ENCODE assay signal across 16 cellular contexts in genomic region chr10:62613429-62613828, GRCh38.
DNase-seq lines count a peak whose midpoint lies in the region; ATAC-seq, FAIRE-seq and TF ChIP-seq lines count a peak whose summit lies in the region.
"Had no signal": no experiment of that assay in that cellular context is flagged by ENCODE, and none has a peak within 500 bp of the region (broad histone marks: within the 10 kb centered on the region; RNA-seq: fewer than 3 reads in every experiment).

No MANE protein-coding gene starts in this region.

- H3K4me1 ChIP-seq in HepG2 (ENCODE audit: insufficient read depth, low read length) (no peaks in the 10 kb centered on the region), right lobe of liver (no peaks in the 10 kb centered on the region)

- H3K4me3 ChIP-seq in HepG2 (replicated peaks in 1 of 3; ENCODE audit: insufficient read depth in 1 of 3, low read depth in 2 of 3, low read length in 3 of 3) (no peak overlapping the region), right lobe of liver (no peak overlapping the region), fibroblast of pulmonary artery (replicated peaks; ENCODE audit: low read depth, low read length) (no peak overlapping the region)

- in situ Hi-C loops in HepG2 (cut with HindIII; ENCODE audit: extremely low pct_ligation_motif_present, low pct_unique_long_range_greater_than_20kb): loop anchor here (5.0 kb wide), 1 partner anchor 204 kb away; the partner anchor contains the start of gene EGR2

- TF ChIP-seq POLR2A in HepG2 (IDR thresholded peaks at IDR 0.05; ENCODE audit: insufficient read depth in 1 of 2, low read depth in 2 of 2, low read length in 2 of 2) (no peak), right lobe of liver (IDR thresholded peaks at IDR 0.05) (no peak)

- no peak for ATAC-seq in HepG2
- ATAC-seq in right lobe of liver: no peak
- ATAC-seq in stimulated activated naive B cell treated with anti-CD40 and anti-IgM and Interleukin-4, amounts not matched to agents 10 μg/mL and 1 μg/mL and 100 μg/mL, for 72 hours (replicated peaks): no peak
- ATAC-seq in HG03097 (IDR thresholded peaks at IDR 0.05; ENCODE audit: low FRiP score, unreplicated experiment): no peak

- peaks cover 5% of the 10 kb centered on the region for H3K27me3 Mint-ChIP-seq in activated T-helper 2 cell treated with anti-CD3 and anti-CD28 coated beads, Interferon-gamma antibody, Interleukin-2, Interleukin-4, amounts not matched to agents 10 μg/mL and 5 μg/mL and 100 μg/mL, durations not matched to agents 14 hours and 24 hours and 36 hours (ENCODE audit: low read depth)
- H3K27me3 Mint-ChIP-seq in stimulated activated naive B cell treated with anti-CD40 and anti-IgM and Interleukin-4, amounts not matched to agents 10 μg/mL and 1 μg/mL and 100 μg/mL, for 72 hours: no peaks in the 10 kb centered on the region

- H3K27ac Mint-ChIP-seq in activated T-helper 2 cell treated with anti-CD3 and anti-CD28 coated beads, Interferon-gamma antibody, Interleukin-2, Interleukin-4, amounts not matched to agents 10 μg/mL and 5 μg/mL and 100 μg/mL, durations not matched to agents 14 hours and 24 hours and 36 hours: peak overlapping the region; percentile 10
- H3K27ac Mint-ChIP-seq in stimulated activated naive B cell treated with anti-CD40 and anti-IgM and Interleukin-4, amounts not matched to agents 10 μg/mL and 1 μg/mL and 100 μg/mL, for 72 hours: peak overlapping the region; percentile 11
- H3K27ac Mint-ChIP-seq: activated naive CD8-positive, alpha-beta T cell treated with anti-CD3 and anti-CD28 coated beads, Interleukin-2, amount 10 ng/mL, durations not matched to agents 7 days and 5 days had no signal

- BruUV-seq in HepG2 (replicated peaks; lab: Mats Ljungman, UMichigan): no TSS peak

- 0% methylated on average over 4 of the region's 5 CpGs for WGBS in HepG2 (ENCODE audit: low lambda C conversion rate)
- WGBS in right lobe of liver (ENCODE audit: insufficient coverage, low coverage, low lambda C conversion rate, missing lambda C conversion rate): 40% methylated on average over 4 of the region's 5 CpGs

- H3K27me3 ChIP-seq in HepG2 (ENCODE audit: control insufficient read depth in 1 of 2, insufficient read depth in 2 of 2, low read length in 2 of 2): peaks cover 0 to 1% of the 10 kb centered on the region in 2 experiments; a peak in 1 of 5 replicates
- H3K27me3 ChIP-seq in right lobe of liver: no peaks in the 10 kb centered on the region

- H3K36me3 Mint-ChIP-seq in activated T-helper 2 cell treated with anti-CD3 and anti-CD28 coated beads, Interferon-gamma antibody, Interleukin-2, Interleukin-4, amounts not matched to agents 10 μg/mL and 5 μg/mL and 100 μg/mL, durations not matched to agents 14 hours and 24 hours and 36 hours (ENCODE audit: low read depth): no peaks in the 10 kb centered on the region
- H3K36me3 Mint-ChIP-seq in stimulated activated naive B cell treated with anti-CD40 and anti-IgM and Interleukin-4, amounts not matched to agents 10 μg/mL and 1 μg/mL and 100 μg/mL, for 72 hours: peaks cover 14 to 16% of the 10 kb centered on the region in 2 donors

- H4K20me1 ChIP-seq in HepG2 (ENCODE audit: insufficient read depth, low read length): no peaks in the 10 kb centered on the region

- H3K36me3 ChIP-seq in HepG2 (replicated peaks in 1 of 2; ENCODE audit: control insufficient read depth in 1 of 2, insufficient read depth in 2 of 2, low read length in 2 of 2): no peaks in the 10 kb centered on the region
- no peaks in the 10 kb centered on the region for H3K36me3 ChIP-seq in right lobe of liver

- CTCF ChIA-PET in HepG2 (lab: Yijun Ruan, JAX; ENCODE audit: low intra/inter-chr PET ratio, low total read pairs): no interaction called here

- H3K27ac ChIP-seq in HepG2 (ENCODE audit: extremely low read length, insufficient read depth, low read length): no peak overlapping the region
- H3K27ac ChIP-seq in right lobe of liver: no peak overlapping the region

- H3K79me2 ChIP-seq in HepG2 (ENCODE audit: insufficient read depth, low read length): no peaks in the 10 kb centered on the region

- intact Hi-C loops in HepG2 (cut with micrococcal nuclease; ENCODE audit: unreplicated experiment): loop anchor here (5.0 kb wide), 1 partner anchor 544 kb away; no protein-coding TSS in a partner anchor
- intact Hi-C loops in right lobe of liver (cut with DNase I): no loop called here
- intact Hi-C loops in activated T-helper 2 cell treated with anti-CD3 and anti-CD28 coated beads, Interferon-gamma antibody, Interleukin-2, Interleukin-4, amounts not matched to agents 10 μg/mL and 5 μg/mL and 100 μg/mL, durations not matched to agents 14 hours and 24 hours and 36 hours (cut with micrococcal nuclease): loop anchor here (5.0 kb wide), 3 partner anchors 384 to 544 kb away; no protein-coding TSS in a partner anchor

- H3K9me3 ChIP-seq in HepG2 (ENCODE audit: low read length): no peaks in the 10 kb centered on the region
- no peaks in the 10 kb centered on the region for H3K9me3 ChIP-seq in right lobe of liver

- TF ChIP-seq CTCF in HepG2 (CRISPR knock-in tag; IDR thresholded peaks at IDR 0.05): no peak
- no peak for TF ChIP-seq CTCF in right lobe of liver (IDR thresholded peaks at IDR 0.05)
- no peak for TF ChIP-seq CTCF in fibroblast of pulmonary artery (IDR thresholded peaks at IDR 0.05; ENCODE audit: low read length, missing control alignments)

- DNase-seq in HepG2 (ENCODE audit: low spot score): no peak
- no peak for DNase-seq in right lobe of liver
- no peak for DNase-seq in activated T-helper 2 cell treated with anti-CD3 and anti-CD28 coated beads, Interferon-gamma antibody, Interleukin-2, Interleukin-4, amounts not matched to agents 10 μg/mL and 5 μg/mL and 100 μg/mL, durations not matched to agents 14 hours and 24 hours and 36 hours (ENCODE audit: low spot score)
- peak; percentile 74 for DNase-seq in fibroblast of pulmonary artery (ENCODE audit: low read depth)
- no peak for DNase-seq in stimulated activated naive B cell treated with anti-CD40 and anti-IgM and Interleukin-4, amounts not matched to agents 10 μg/mL and 1 μg/mL and 100 μg/mL, for 72 hours
- DNase-seq in DMS53 treated with DMSO at 0.1 percent for 48 hours (lab: John Stamatoyannopoulos, UW; ENCODE audit: unreplicated experiment): no peak
- DNase-seq in stimulated activated CD4-positive, alpha-beta T cell treated with anti-CD3 and anti-CD28 coated beads, Interleukin-12 subunit alpha, Interleukin-12 subunit beta, amount 100 ng/mL, for 4 hours: no peak
- DNase-seq: ACHN; activated CD4-positive, alpha-beta T cell treated with anti-CD3 and anti-CD28 coated beads for 4 hours; activated naive CD8-positive, alpha-beta T cell treated with anti-CD3 and anti-CD28 coated beads, Interleukin-2, amount 10 ng/mL, durations not matched to agents 7 days and 5 days; NCI-H1436; NCI-H345; T-helper 9 cell; trophoblast cell had no signal

- H3K4me1 Mint-ChIP-seq in activated T-helper 2 cell treated with anti-CD3 and anti-CD28 coated beads, Interferon-gamma antibody, Interleukin-2, Interleukin-4, amounts not matched to agents 10 μg/mL and 5 μg/mL and 100 μg/mL, durations not matched to agents 14 hours and 24 hours and 36 hours (ENCODE audit: low read depth): peaks cover 68% of the 10 kb centered on the region
- H3K4me1 Mint-ChIP-seq in stimulated activated naive B cell treated with anti-CD40 and anti-IgM and Interleukin-4, amounts not matched to agents 10 μg/mL and 1 μg/mL and 100 μg/mL, for 72 hours: peaks cover 44 to 80% of the 10 kb centered on the region in 2 donors

- no peak for FAIRE-seq in HepG2 (lab: Jason Lieb, UNC)
- FAIRE-seq: islet of Langerhans had no signal

- TF ChIP-seq EP300 in HepG2 (IDR thresholded peaks at IDR 0.05; ENCODE audit: low read depth in 2 of 2, low read length in 2 of 2) (no peak), HepG2 (CRISPR knock-in tag; IDR thresholded peaks at IDR 0.05; ENCODE audit: borderline replicate concordance) (no peak)

- no peak overlapping the region for H3K9ac ChIP-seq in HepG2 (ENCODE audit: insufficient read depth, low read depth, low read length)

- POLR2A ChIA-PET in HepG2 (lab: Yijun Ruan, JAX): no interaction called here

- no peak overlapping the region for H3K4me2 ChIP-seq in HepG2 (ENCODE audit: low read depth, low read length)

- H2AFZ ChIP-seq in HepG2 (ENCODE audit: low read length): no peak overlapping the region

- peaks cover 9% of the 10 kb centered on the region for H3K9me3 Mint-ChIP-seq in activated T-helper 2 cell treated with anti-CD3 and anti-CD28 coated beads, Interferon-gamma antibody, Interleukin-2, Interleukin-4, amounts not matched to agents 10 μg/mL and 5 μg/mL and 100 μg/mL, durations not matched to agents 14 hours and 24 hours and 36 hours
- H3K9me3 Mint-ChIP-seq in stimulated activated naive B cell treated with anti-CD40 and anti-IgM and Interleukin-4, amounts not matched to agents 10 μg/mL and 1 μg/mL and 100 μg/mL, for 72 hours: peaks cover 10 to 13% of the 10 kb centered on the region in 2 donors
- H3K9me3 Mint-ChIP-seq: activated naive CD8-positive, alpha-beta T cell treated with anti-CD3 and anti-CD28 coated beads, Interleukin-2, amount 10 ng/mL, durations not matched to agents 7 days and 5 days had no signal

- TF ChIP-seq RAD21 in HepG2 (CRISPR knock-in tag; IDR thresholded peaks at IDR 0.05): no peak

- no peak overlapping the region for H3K4me3 Mint-ChIP-seq in activated T-helper 2 cell treated with anti-CD3 and anti-CD28 coated beads, Interferon-gamma antibody, Interleukin-2, Interleukin-4, amounts not matched to agents 10 μg/mL and 5 μg/mL and 100 μg/mL, durations not matched to agents 14 hours and 24 hours and 36 hours (ENCODE audit: low read depth)
- no peak overlapping the region for H3K4me3 Mint-ChIP-seq in stimulated activated naive B cell treated with anti-CD40 and anti-IgM and Interleukin-4, amounts not matched to agents 10 μg/mL and 1 μg/mL and 100 μg/mL, for 72 hours
- H3K4me3 Mint-ChIP-seq: activated naive CD8-positive, alpha-beta T cell treated with anti-CD3 and anti-CD28 coated beads, Interleukin-2, amount 10 ng/mL, durations not matched to agents 7 days and 5 days had no signal

TF ChIP-seq in HepG2, 621 proteins besides CTCF, POLR2A, EP300 and RAD21 (continues in another document):
- TF ChIP-seq ZFP1 (CRISPR knock-in tag; IDR thresholded peaks at IDR 0.05) (no peak), ZKSCAN1 (IDR thresholded peaks at IDR 0.05; ENCODE audit: low read length) (peak; percentile 48; the same call in 1 of the 2 replicates), ATRX (CRISPR knock-in tag; IDR thresholded peaks at IDR 0.05; ENCODE audit: borderline replicate concordance) (no peak), ZNF777 (CRISPR knock-in tag; IDR thresholded peaks at IDR 0.05) (no peak), ZNF839 (CRISPR knock-in tag; IDR thresholded peaks at IDR 0.05; ENCODE audit: borderline replicate concordance) (no peak), NFE2L2 (IDR thresholded peaks at IDR 0.05; ENCODE audit: low read length) (peak; percentile 59; the same call in 1 of the 2 replicates), ZNF776 (CRISPR knock-in tag; IDR thresholded peaks at IDR 0.05) (no peak), SP1 (IDR thresholded peaks at IDR 0.05) (no peak), SP1 (CRISPR knock-in tag; IDR thresholded peaks at IDR 0.05) (no peak), MAFK (conservative IDR thresholded peaks at IDR 0.05 in 1 of 2, IDR thresholded peaks at IDR 0.05 in 1 of 2; ENCODE audit: low read length in 2 of 2) (peak; percentile 17 to 34; a peak in 2 of 4 replicates), ZNF567 (CRISPR knock-in tag; IDR thresholded peaks at IDR 0.05; ENCODE audit: borderline replicate concordance) (no peak)

Comparison
In these comparisons a context has a peak if more than half of its experiments do, and no peak if none do; other contexts are left out.
1. intact Hi-C loops: an anchor here in HepG2 (5.0 kb wide) and activated T-helper 2 cell treated with anti-CD3 and anti-CD28 coated beads, Interferon-gamma antibody, Interleukin-2, Interleukin-4, amounts not matched to agents 10 μg/mL and 5 μg/mL and 100 μg/mL, durations not matched to agents 14 hours and 24 hours and 36 hours (5.0 kb wide); none called in right lobe of liver.